8 cellular contexts compared by ENCODE assay signal in genomic region chr12:111405149-111405855, GRCh38. TPM values are rescaled to one million over a fixed set of nuclear protein-coding genes. Genes with fewer than 3 reads are reported as not detected.
DNase-seq lines count a peak whose midpoint lies in the region; ATAC-seq and TF ChIP-seq lines count a peak whose summit lies in the region.

No MANE protein-coding gene starts in this region.

- H3K9me3 ChIP-seq in SJCRH30 (replicated peaks) (no peaks in the 10 kb centered on the region), gastroesophageal sphincter (no peaks in the 10 kb centered on the region), neutrophil (no peaks in the 10 kb centered on the region)

- peak; percentile 61 for TF ChIP-seq CTCF in GM10248 (IDR thresholded peaks at IDR 0.05; ENCODE audit: control extremely low read depth, extremely low read depth, low read depth, missing control alignments)
- peak; percentile 43 for TF ChIP-seq CTCF in HFF-Myc (IDR thresholded peaks at IDR 0.05; ENCODE audit: low read depth, low read length, missing control alignments)
- TF ChIP-seq CTCF in gastroesophageal sphincter (IDR thresholded peaks at IDR 0.05): peak in 3 of 4 experiments; percentile 46 to 62 (median 56)
- TF ChIP-seq CTCF in neutrophil (IDR thresholded peaks at IDR 0.05): peak; percentile 66

- POLR2A ChIA-PET in GM10248 (lab: Yijun Ruan, JAX): interaction anchor here (0.5 to 2.1 kb wide), 4 partner anchors 7 to 42 kb away, joined by 3 to 7 read pairs (median 6); no protein-coding TSS in a partner anchor

- H3K4me3 ChIP-seq in HFF-Myc (replicated peaks; ENCODE audit: low read depth, low read length) (peak overlapping the region; percentile 98), SJCRH30 (peak overlapping the region; percentile 82), gastroesophageal sphincter (peak overlapping the region; percentile 62 to 93), neutrophil (ENCODE audit: low read depth in 1 of 2, low read length in 1 of 2) (peak overlapping the region; percentile 85 to 96)

- TF ChIP-seq EP300 in gastroesophageal sphincter (IDR thresholded peaks at IDR 0.05): no peak

- WGBS in gastroesophageal sphincter (ENCODE audit: low coverage in 1 of 2), 2 donors: 0% methylated on average over 3 of the region's 59 CpGs; no CpG with 5 or more reads in 1 of the 2 donors

- H3K4me1 ChIP-seq in SJCRH30: peaks cover 28% of the 10 kb centered on the region
- H3K4me1 ChIP-seq in gastroesophageal sphincter: peaks cover 0 to 77% (median 51%) of the 10 kb centered on the region in 3 donors
- peaks cover 65 to 66% of the 10 kb centered on the region in 2 experiments for H3K4me1 ChIP-seq in neutrophil (ENCODE audit: control insufficient read depth in 1 of 2, insufficient read depth in 1 of 2, low read depth in 1 of 2, low read length in 1 of 2)

- H3K27ac ChIP-seq in SJCRH30 (peak overlapping the region; percentile 3; the same call in 1 of the 2 replicates), gastroesophageal sphincter (peak overlapping the region in 3 of 4 donors; percentile 82 to 89 (median 87)), neutrophil (peak overlapping the region; percentile 95)

- ATAC-seq in gastroesophageal sphincter: peak; percentile 87

- DNase-seq in GM10248 (ENCODE audit: extremely low spot score) (peak; percentile 98), HFF-Myc (ENCODE audit: extremely low read depth, low read depth) (peak; percentile 72), MV-4-11 (lab: John Stamatoyannopoulos, UW) (peak; percentile 97), SJCRH30 (peak; percentile 98), superior temporal gyrus (ENCODE audit: extremely low spot score) (peak; percentile 83)
- peak; percentile 99 for DNase-seq in activated naive CD4-positive, alpha-beta T cell treated with Interleukin-2 at 50 U/mL for 16 hours

- H3K27me3 ChIP-seq in SJCRH30: no peaks in the 10 kb centered on the region
- no peaks in the 10 kb centered on the region for H3K27me3 ChIP-seq in gastroesophageal sphincter
- peaks cover 4% of the 10 kb centered on the region for H3K27me3 ChIP-seq in neutrophil

- no peaks in the 10 kb centered on the region for H3K36me3 ChIP-seq in SJCRH30
- no peaks in the 10 kb centered on the region for H3K36me3 ChIP-seq in gastroesophageal sphincter
- H3K36me3 ChIP-seq in neutrophil: no peaks in the 10 kb centered on the region

- CTCF ChIA-PET in GM10248 (lab: Yijun Ruan, JAX): interaction anchor here (2.8 to 25.8 kb wide), 3 partner anchors 8 to 37 kb away, joined by 12 to 1216 read pairs (median 14); no protein-coding TSS in a partner anchor

- peak in 1 of 2 donors; percentile 5 for TF ChIP-seq POLR2A in gastroesophageal sphincter (IDR thresholded peaks at IDR 0.05)

RNA-seq across cellular contexts. Expression of gene SH2B3, which starts 0.4 kb away (rescaled TPM):
- 11.1 and 13.2 TPM in 2 replicates for total RNA-seq in SJCRH30 (2014; rRNA removed; shearing (Covaris generic))
- 10 to 100 TPM; 17.0 to 33.1 (median 23.3) TPM for total RNA-seq in gastroesophageal sphincter

RNA-seq across cellular contexts. Expression of gene PHETA1, which starts 36.4 kb away (rescaled TPM):
- 4.0 and 4.2 TPM in 2 replicates for total RNA-seq in SJCRH30 (2014; rRNA removed; shearing (Covaris generic))
- 10 to 100 TPM in 1 of 4 donors, 1 to 10 TPM in 3; 6.3 to 16.0 (median 8.2) TPM for total RNA-seq in gastroesophageal sphincter

Comparison
In these comparisons a context has a peak if more than half of its experiments do, and no peak if none do; other contexts are left out.
1. Peak in every context shown above with its lines: DNase-seq, ATAC-seq, H3K4me3 ChIP-seq and H3K27ac ChIP-seq.
2. H3K27ac ChIP-seq: peak in every context shown above with its lines; median percentile 95 in neutrophil; 87 in gastroesophageal sphincter; 3 in SJCRH30.